ENCODE assay signal across 17 cellular contexts in the genomic region with DNA sequence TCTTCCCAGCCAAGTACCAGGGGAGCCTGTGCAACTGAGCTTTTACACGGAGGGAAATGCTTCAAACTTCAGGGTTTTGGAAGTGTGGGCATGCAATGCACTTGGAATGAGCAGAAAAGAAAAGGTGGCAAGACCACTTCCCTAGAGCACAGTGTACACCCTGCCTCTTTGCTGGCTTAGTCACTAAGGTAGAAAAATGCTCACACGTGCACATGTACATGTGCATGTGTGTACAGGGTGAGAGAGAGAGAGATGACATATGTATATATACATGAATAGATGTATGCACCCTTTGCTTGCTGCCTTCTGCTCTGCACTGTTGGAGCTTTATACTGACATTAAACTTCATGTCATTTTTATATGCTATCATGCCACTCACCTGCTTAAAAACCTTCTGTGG.
"Had no signal": no experiment of that assay in that cellular context is flagged by ENCODE, and none has a peak within 500 bp of the region (broad histone marks: within the 10 kb centered on the region; RNA-seq: fewer than 3 reads in every experiment).

No MANE protein-coding gene starts in this region.

- ATAC-seq: left colon had no signal

- H3K36me3 ChIP-seq: brain microvascular endothelial cell, esophagus squamous epithelium, ovary, tibial nerve had no signal

- H3K27me3 Mint-ChIP-seq: activated CD4-positive, alpha-beta memory T cell treated with anti-CD3 and anti-CD28 coated beads for 36 hours had no signal

- H3K27me3 ChIP-seq: brain microvascular endothelial cell, esophagus squamous epithelium, ovary, tibial nerve had no signal

- H3K9me3 ChIP-seq: esophagus squamous epithelium, ovary, tibial nerve had no signal

- H3K27ac ChIP-seq: brain microvascular endothelial cell, esophagus squamous epithelium, ovary, tibial nerve had no signal

- H3K4me3 ChIP-seq: esophagus squamous epithelium, lung, ovary, tibial nerve had no signal

- DNase-seq: activated CD4-positive, alpha-beta memory T cell treated with anti-CD3 and anti-CD28 coated beads for 36 hours; activated CD4-positive, CD25-positive, alpha-beta regulatory T cell treated with anti-CD3 and anti-CD28 coated beads, Interleukin-2, amount 50 U/mL, for 72 hours; activated CD8-positive, alpha-beta memory T cell treated with anti-CD3 and anti-CD28 coated beads, Interleukin-2, amount 50 U/mL, for 4 hours; activated naive CD4-positive, alpha-beta T cell treated with anti-CD3 and anti-CD28 coated beads, Interleukin-2, amount 10 ng/mL, durations not matched to agents 7 days and 5 days; brain microvascular endothelial cell; dermis blood vessel endothelial cell; esophagus squamous epithelium; foreskin fibroblast; left colon; nephron progenitor cell; ovary; stimulated activated CD4-positive, alpha-beta T cell treated with anti-CD3 and anti-CD28 coated beads, Interleukin-15, amount 100 ng/mL, for 24 hours; stimulated activated CD4-positive, alpha-beta T cell treated with anti-CD3 and anti-CD28 coated beads, Interleukin-4, amount 100 ng/mL, for 4 hours; T-helper 2 cell had no signal

- H3K36me3 Mint-ChIP-seq: activated CD4-positive, alpha-beta memory T cell treated with anti-CD3 and anti-CD28 coated beads for 36 hours had no signal

- H3K4me3 Mint-ChIP-seq: activated T-helper 1 cell treated with anti-CD3 and anti-CD28 coated beads, Interleukin-12 subunit alpha, Interleukin-12 subunit beta, Interleukin-2, Interleukin-4 antibody, amounts not matched to agents 30 ng/mL and 10 ng/mL and 1 ng/mL, durations not matched to agents 14 hours and 24 hours and 36 hours; nephron progenitor cell had no signal

- H3K27ac Mint-ChIP-seq: activated CD4-positive, alpha-beta memory T cell treated with anti-CD3 and anti-CD28 coated beads for 36 hours; activated T-helper 1 cell treated with anti-CD3 and anti-CD28 coated beads, Interleukin-12 subunit alpha, Interleukin-12 subunit beta, Interleukin-2, Interleukin-4 antibody, amounts not matched to agents 30 ng/mL and 10 ng/mL and 1 ng/mL, durations not matched to agents 14 hours and 24 hours and 36 hours; nephron progenitor cell had no signal

- H3K9me3 Mint-ChIP-seq: activated naive CD4-positive, alpha-beta T cell treated with anti-CD3 and anti-CD28 coated beads, Interleukin-2, amount 10 ng/mL, durations not matched to agents 7 days and 5 days had no signal
